In the genomic region with DNA sequence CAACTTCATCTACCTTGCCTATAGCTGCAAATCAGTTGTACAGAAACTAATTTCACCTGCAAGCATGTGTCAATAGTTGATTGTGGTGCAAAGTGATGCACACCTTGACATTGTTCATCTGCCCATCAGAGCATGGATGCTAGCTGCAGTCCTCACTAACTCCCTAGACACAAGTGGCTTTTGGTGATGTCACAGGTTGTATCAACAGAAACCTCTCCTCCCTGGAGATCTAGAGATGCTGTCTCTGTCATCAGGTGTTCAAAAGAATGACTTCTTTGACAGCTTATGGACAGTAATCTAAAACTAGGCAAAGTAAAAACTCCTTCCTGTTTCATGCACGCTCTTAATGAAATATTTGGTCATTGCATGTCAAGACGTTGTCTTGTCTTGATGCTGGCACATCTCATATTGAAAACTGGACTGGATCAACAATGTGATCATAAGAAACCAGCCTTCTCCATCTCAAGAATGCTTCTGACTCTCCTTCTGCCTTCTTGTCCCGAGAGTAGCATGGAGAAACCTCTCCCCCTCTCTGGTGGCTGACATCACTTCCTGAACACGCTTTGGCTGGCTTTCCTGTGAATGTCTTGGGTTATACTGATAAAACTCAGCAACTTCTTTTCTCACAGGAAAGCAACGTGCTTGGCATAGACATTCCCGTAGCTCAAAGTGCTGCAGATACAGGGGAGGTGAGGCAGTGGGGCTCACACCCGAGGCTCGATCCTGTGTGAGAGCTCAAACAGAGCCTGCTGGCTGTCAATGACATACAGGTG, we compare ENCODE assay signal across 12 cellular contexts.
A peak's percentile ranks its signal among the peaks of the same experiment; 100 is the strongest.
DNase-seq lines count a peak whose midpoint lies in the region; ATAC-seq and TF ChIP-seq lines count a peak whose summit lies in the region.
"Had no signal": no experiment of that assay in that cellular context is flagged by ENCODE, and none has a peak within 500 bp of the region (broad histone marks: within the 10 kb centered on the region; RNA-seq: fewer than 3 reads in every experiment).

No MANE protein-coding gene starts in this region.

- no peaks in the 10 kb centered on the region for H3K36me3 Mint-ChIP-seq in activated T-cell treated with anti-CD3 and anti-CD28 coated beads, Interleukin-2, amount 50 U/mL, for 72 hours (ENCODE audit: insufficient read depth in 2 of 2)
- no peaks in the 10 kb centered on the region for H3K36me3 Mint-ChIP-seq in activated CD8-positive, alpha-beta T cell treated with anti-CD3 and anti-CD28 coated beads for 36 hours (ENCODE audit: low read depth)

- peak overlapping the region; percentile 6 to 39 for H3K4me3 Mint-ChIP-seq in activated T-cell treated with anti-CD3 and anti-CD28 coated beads, Interleukin-2, amount 50 U/mL, for 72 hours
- H3K4me3 Mint-ChIP-seq in activated CD8-positive, alpha-beta T cell treated with anti-CD3 and anti-CD28 coated beads for 36 hours: no peak overlapping the region

- H3K9me3 ChIP-seq in subcutaneous abdominal adipose tissue (ENCODE audit: control insufficient read depth in 5 of 5, low read length in 5 of 5): no peaks in the 10 kb centered on the region
- H3K9me3 ChIP-seq: sigmoid colon had no signal

- DNase-seq in activated T-cell treated with anti-CD3 and anti-CD28 coated beads, Interleukin-2, amount 50 U/mL, for 72 hours: no peak
- no peak for DNase-seq in activated T-cell treated with anti-CD3 and anti-CD28 coated beads, Interleukin-2, amount 50 U/mL, for 48 hours
- no peak for DNase-seq in activated CD8-positive, alpha-beta T cell treated with anti-CD3 and anti-CD28 coated beads for 36 hours
- DNase-seq in left ventricle myocardium superior (no peak), RPMI8226 (no peak), NCI-H2171 (lab: John Stamatoyannopoulos, UW) (no peak), KG1 (lab: John Stamatoyannopoulos, UW) (no peak)
- DNase-seq: activated effector memory CD4-positive, alpha-beta T cell treated with anti-CD3 and anti-CD28 coated beads, Interleukin-2, amount 50 U/mL, for 16 hours; mammary epithelial cell; sigmoid colon had no signal

- intact Hi-C loops in activated CD8-positive, alpha-beta T cell treated with anti-CD3 and anti-CD28 coated beads for 36 hours (cut with micrococcal nuclease): no loop called here
- intact Hi-C loops in left ventricle myocardium superior (cut with micrococcal nuclease): no loop called here

- H3K9ac ChIP-seq in subcutaneous abdominal adipose tissue (ENCODE audit: low read length in 5 of 5): no peak overlapping the region

- no peak overlapping the region for H3K27ac Mint-ChIP-seq in activated T-cell treated with anti-CD3 and anti-CD28 coated beads, Interleukin-2, amount 50 U/mL, for 72 hours
- no peak overlapping the region for H3K27ac Mint-ChIP-seq in activated CD8-positive, alpha-beta T cell treated with anti-CD3 and anti-CD28 coated beads for 36 hours

- H3K27me3 Mint-ChIP-seq in activated T-cell treated with anti-CD3 and anti-CD28 coated beads, Interleukin-2, amount 50 U/mL, for 72 hours (ENCODE audit: low read depth): peaks cover 6% of the 10 kb centered on the region
- no peaks in the 10 kb centered on the region for H3K27me3 Mint-ChIP-seq in activated CD8-positive, alpha-beta T cell treated with anti-CD3 and anti-CD28 coated beads for 36 hours

- ATAC-seq in activated T-cell treated with anti-CD3 and anti-CD28 coated beads, Interleukin-2, amount 50 U/mL, for 72 hours (replicated peaks in 1 of 2): peak in 1 of 2 donors; percentile 33
- ATAC-seq in activated CD8-positive, alpha-beta T cell treated with anti-CD3 and anti-CD28 coated beads for 36 hours: peak; percentile 27
- ATAC-seq in left ventricle myocardium superior: peak; percentile 77

- peaks cover 0 to 33% (median 5%) of the 10 kb centered on the region in 5 donors for H3K4me1 ChIP-seq in subcutaneous abdominal adipose tissue (ENCODE audit: control insufficient read depth in 5 of 5, insufficient read depth in 5 of 5, low read length in 5 of 5)
- H3K4me1 ChIP-seq: sigmoid colon had no signal

- H3K36me3 ChIP-seq in subcutaneous abdominal adipose tissue (ENCODE audit: control insufficient read depth in 5 of 5, insufficient read depth in 5 of 5, low read length in 5 of 5): peaks cover 0 to 10% (median 4%) of the 10 kb centered on the region in 5 donors
- H3K36me3 ChIP-seq: sigmoid colon had no signal

- no peaks in the 10 kb centered on the region for H3K9me3 Mint-ChIP-seq in activated T-cell treated with anti-CD3 and anti-CD28 coated beads, Interleukin-2, amount 50 U/mL, for 72 hours
- H3K9me3 Mint-ChIP-seq in activated CD8-positive, alpha-beta T cell treated with anti-CD3 and anti-CD28 coated beads for 36 hours: no peaks in the 10 kb centered on the region

- peaks cover 0 to 6% (median 0%) of the 10 kb centered on the region in 5 donors for H3K27me3 ChIP-seq in subcutaneous abdominal adipose tissue (ENCODE audit: control insufficient read depth in 5 of 5, insufficient read depth in 4 of 5, low read length in 5 of 5)
- H3K27me3 ChIP-seq: sigmoid colon had no signal

- no peak for TF ChIP-seq CTCF in activated CD8-positive, alpha-beta T cell treated with anti-CD3 and anti-CD28 coated beads for 36 hours (IDR thresholded peaks at IDR 0.05)

- POLR2A ChIA-PET in activated CD8-positive, alpha-beta T cell treated with anti-CD3 and anti-CD28 coated beads for 36 hours (lab: Charles Lee): interaction anchor here (0.6 kb wide), 1 partner anchor 19 kb away, joined by 3 read pairs; no protein-coding TSS in a partner anchor

- H3K27ac ChIP-seq in subcutaneous abdominal adipose tissue (ENCODE audit: low read depth, low read length): peak overlapping the region; percentile 28
- H3K27ac ChIP-seq: C4-2B had no signal

- peaks cover 13% of the 10 kb centered on the region for H3K4me1 Mint-ChIP-seq in activated T-cell treated with anti-CD3 and anti-CD28 coated beads, Interleukin-2, amount 50 U/mL, for 72 hours (ENCODE audit: low read depth)
- peaks cover 9% of the 10 kb centered on the region for H3K4me1 Mint-ChIP-seq in activated CD8-positive, alpha-beta T cell treated with anti-CD3 and anti-CD28 coated beads for 36 hours (ENCODE audit: low read depth)

- CTCF ChIA-PET in activated CD8-positive, alpha-beta T cell treated with anti-CD3 and anti-CD28 coated beads for 36 hours (lab: Charles Lee): interaction anchor here (0.6 to 4.0 kb wide), 3 partner anchors 11 to 362 kb away, joined by 3 to 22 read pairs (median 4); no protein-coding TSS in a partner anchor

- no peak overlapping the region for H3K4me3 ChIP-seq in subcutaneous abdominal adipose tissue (ENCODE audit: low read depth in 1 of 5, low read length in 5 of 5)
- H3K4me3 ChIP-seq: sigmoid colon had no signal
